In the genomic region with DNA sequence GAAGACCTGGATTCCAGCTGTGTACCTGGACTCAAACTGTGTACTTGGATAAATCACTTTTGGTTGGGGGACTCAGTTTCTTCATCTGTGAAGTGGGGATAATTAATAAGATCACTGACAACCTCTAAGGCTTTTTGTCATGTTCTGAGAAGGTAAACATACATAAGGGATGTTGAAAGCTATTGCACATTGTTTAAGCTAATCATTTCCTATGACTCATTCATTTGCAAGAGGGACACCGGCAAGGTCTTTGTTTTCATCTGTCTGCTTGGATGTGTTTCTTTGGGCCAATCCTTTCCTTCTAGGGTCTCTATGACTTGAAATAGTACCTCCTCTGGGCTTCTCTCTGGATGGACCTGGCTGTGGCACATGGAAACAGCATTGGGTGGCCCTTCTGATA, we compare ENCODE assay signal across 21 cellular contexts. TPM values are rescaled to one million over a fixed set of nuclear protein-coding genes. Genes with fewer than 3 reads are reported as not detected.
"Had no signal": no experiment of that assay in that cellular context is flagged by ENCODE, and none has a peak within 500 bp of the region (broad histone marks: within the 10 kb centered on the region; RNA-seq: fewer than 3 reads in every experiment).

No MANE protein-coding gene starts in this region.

- H3K27ac ChIP-seq: colonic mucosa, epithelial cell of prostate, ovary, upper lobe of right lung had no signal

- H3K4me3 ChIP-seq: colonic mucosa, ovary, upper lobe of right lung had no signal

- H3K27me3 ChIP-seq: colonic mucosa, ovary had no signal

- H3K36me3 ChIP-seq: colonic mucosa, ovary, upper lobe of right lung had no signal

- ATAC-seq: activated CD4-positive, CD25-positive, alpha-beta regulatory T cell treated with anti-CD3 and anti-CD28 coated beads, Interleukin-2, amount 50 U/mL, for 24 hours; left lobe of liver; sciatic nerve; stimulated activated naive CD8-positive, alpha-beta T cell treated with anti-CD3 and anti-CD28 coated beads, Interleukin-15, amount 100 ng/mL, for 72 hours; upper lobe of right lung had no signal

- H3K4me1 ChIP-seq: colonic mucosa, upper lobe of right lung had no signal

- H3K9me3 ChIP-seq: colonic mucosa, ovary, upper lobe of right lung had no signal

- DNase-seq: activated CD4-positive, alpha-beta T cell treated with anti-CD3 and anti-CD28 coated beads, Interleukin-2, amount 50 U/mL, for 4 hours; activated naive CD4-positive, alpha-beta T cell treated with Interleukin-2 at 50 U/mL for 16 hours; activated T-cell treated with anti-CD3 and anti-CD28 coated beads for 4 hours; caudate nucleus; colonic mucosa; effector CD4-positive, alpha-beta T cell; ovary; stimulated activated CD4-positive, alpha-beta T cell treated with anti-CD3 and anti-CD28 coated beads, Interleukin-1b, Interleukin-23, amount 100 ng/mL, for 48 hours; stimulated activated naive CD8-positive, alpha-beta T cell treated with anti-CD3 and anti-CD28 coated beads, Interleukin-15, amount 100 ng/mL, for 72 hours; T-helper 1 cell; T1000; upper lobe of right lung had no signal

RNA-seq across cellular contexts. Expression of a gene that starts 6.8 kb away (rescaled TPM):
- total RNA-seq: colonic mucosa, fibroblast of lung, left lobe of liver, lung microvascular endothelial cell, neural crest cell, ovary, pulmonary artery endothelial cell, sciatic nerve, upper lobe of right lung had no signal
- polyA plus RNA-seq: fibroblast of lung, keratinocyte, ovary had no signal
